ENCODE assay signal across 1 cellular context in genomic region chr12:102300824-102301461, GRCh38.
TF ChIP-seq lines count a peak whose summit lies in the region.

No MANE protein-coding gene starts in this region.

TF ChIP-seq in HCT116, 20 proteins besides CTCF, POLR2A, EP300 and RAD21 (continued from another document):
- no peak for TF ChIP-seq JUND (IDR thresholded peaks at IDR 0.05)
- TF ChIP-seq ELF1 (IDR thresholded peaks at IDR 0.05; ENCODE audit: borderline replicate concordance, low read depth) = no peak
- TF ChIP-seq MAX (IDR thresholded peaks at IDR 0.05) = no peak
- no peak for TF ChIP-seq EZH2phosphoT487 (IDR thresholded peaks at IDR 0.05; ENCODE audit: borderline replicate concordance)
- TF ChIP-seq, protein P1, sequence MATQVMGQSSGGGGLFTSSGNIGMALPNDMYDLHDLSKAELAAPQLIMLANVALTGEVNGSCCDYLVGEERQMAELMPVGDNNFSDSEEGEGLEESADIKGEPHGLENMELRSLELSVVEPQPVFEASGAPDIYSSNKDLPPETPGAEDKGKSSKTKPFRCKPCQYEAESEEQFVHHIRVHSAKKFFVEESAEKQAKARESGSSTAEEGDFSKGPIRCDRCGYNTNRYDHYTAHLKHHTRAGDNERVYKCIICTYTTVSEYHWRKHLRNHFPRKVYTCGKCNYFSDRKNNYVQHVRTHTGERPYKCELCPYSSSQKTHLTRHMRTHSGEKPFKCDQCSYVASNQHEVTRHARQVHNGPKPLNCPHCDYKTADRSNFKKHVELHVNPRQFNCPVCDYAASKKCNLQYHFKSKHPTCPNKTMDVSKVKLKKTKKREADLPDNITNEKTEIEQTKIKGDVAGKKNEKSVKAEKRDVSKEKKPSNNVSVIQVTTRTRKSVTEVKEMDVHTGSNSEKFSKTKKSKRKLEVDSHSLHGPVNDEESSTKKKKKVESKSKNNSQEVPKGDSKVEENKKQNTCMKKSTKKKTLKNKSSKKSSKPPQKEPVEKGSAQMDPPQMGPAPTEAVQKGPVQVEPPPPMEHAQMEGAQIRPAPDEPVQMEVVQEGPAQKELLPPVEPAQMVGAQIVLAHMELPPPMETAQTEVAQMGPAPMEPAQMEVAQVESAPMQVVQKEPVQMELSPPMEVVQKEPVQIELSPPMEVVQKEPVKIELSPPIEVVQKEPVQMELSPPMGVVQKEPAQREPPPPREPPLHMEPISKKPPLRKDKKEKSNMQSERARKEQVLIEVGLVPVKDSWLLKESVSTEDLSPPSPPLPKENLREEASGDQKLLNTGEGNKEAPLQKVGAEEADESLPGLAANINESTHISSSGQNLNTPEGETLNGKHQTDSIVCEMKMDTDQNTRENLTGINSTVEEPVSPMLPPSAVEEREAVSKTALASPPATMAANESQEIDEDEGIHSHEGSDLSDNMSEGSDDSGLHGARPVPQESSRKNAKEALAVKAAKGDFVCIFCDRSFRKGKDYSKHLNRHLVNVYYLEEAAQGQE (IDR thresholded peaks at IDR 0.05; ENCODE audit: low read depth) = no peak
